In the genomic region with DNA sequence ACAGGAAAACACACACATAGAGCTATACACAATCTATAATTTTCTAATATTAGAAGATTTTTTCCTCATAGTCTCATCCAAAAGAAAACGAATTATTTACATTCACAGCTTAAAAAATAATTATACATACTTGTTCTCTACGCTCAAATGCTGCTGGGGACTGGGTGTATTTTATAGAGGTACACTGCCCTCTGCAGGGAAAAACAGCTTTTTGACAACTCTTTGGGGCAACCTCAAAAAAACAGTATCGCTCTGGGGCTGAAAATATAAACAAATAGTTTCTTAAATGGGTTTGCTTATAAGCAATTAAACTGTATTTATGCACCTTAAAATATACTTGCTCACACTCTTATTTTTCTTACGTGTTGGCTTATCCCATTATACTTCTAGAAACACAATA, we compare ENCODE assay signal across 8 cellular contexts.
A peak's percentile ranks its signal among the peaks of the same experiment; 100 is the strongest.
DNase-seq lines count a peak whose midpoint lies in the region; ATAC-seq, FAIRE-seq and TF ChIP-seq lines count a peak whose summit lies in the region.

No MANE protein-coding gene starts in this region.

- no peak for FAIRE-seq in GM12892 (lab: Jason Lieb, UNC)

- no peaks in the 10 kb centered on the region for H3K27me3 ChIP-seq in GM06990 (replicated peaks; ENCODE audit: control insufficient read depth, insufficient read depth, low read length)

- intact Hi-C loops in left ventricle myocardium superior (cut with micrococcal nuclease): no loop called here

- no peak for TF ChIP-seq POLR2A in GM12892 (IDR thresholded peaks at IDR 0.05; ENCODE audit: low read depth, low read length)

- DNase-seq in GM06990 (ENCODE audit: extremely low read depth, insufficient read length): no peak
- peak; percentile 19 for DNase-seq in OCI-M1 (lab: John Stamatoyannopoulos, UW)
- peak in 1 of 2 donors; percentile 17 for DNase-seq in foreskin fibroblast
- no peak for DNase-seq in GM12892 (ENCODE audit: insufficient read length)
- no peak for DNase-seq in activated CD4-positive, CD25-positive, alpha-beta regulatory T cell treated with anti-CD3 and anti-CD28 coated beads, Interleukin-2, amount 50 U/mL, for 72 hours
- DNase-seq in left ventricle myocardium superior: no peak

- TF ChIP-seq CTCF in 22Rv1 (IDR thresholded peaks at IDR 0.05) (peak; percentile 42; the same call in 1 of the 2 replicates), GM06990 (IDR thresholded peaks at IDR 0.05; ENCODE audit: insufficient read depth, low read length, poor library complexity, severe bottlenecking) (peak; percentile 43), foreskin fibroblast (IDR thresholded peaks at IDR 0.05; ENCODE audit: low read depth, low read length) (peak; percentile 42)

- no peak overlapping the region for H3K4me3 ChIP-seq in GM06990 (replicated peaks; ENCODE audit: low read depth, low read length)
- H3K4me3 ChIP-seq in foreskin fibroblast (ENCODE audit: low read depth in 1 of 2, low read length in 2 of 2): no peak overlapping the region

- no peaks in the 10 kb centered on the region for H3K36me3 ChIP-seq in GM06990 (ENCODE audit: control insufficient read depth, insufficient read depth, low read length)

- no peak overlapping the region for H3K27ac ChIP-seq in 22Rv1

- ATAC-seq in GM21529 (IDR thresholded peaks at IDR 0.05; ENCODE audit: unreplicated experiment) (no peak), left ventricle myocardium superior (no peak)
